In the genomic region with DNA sequence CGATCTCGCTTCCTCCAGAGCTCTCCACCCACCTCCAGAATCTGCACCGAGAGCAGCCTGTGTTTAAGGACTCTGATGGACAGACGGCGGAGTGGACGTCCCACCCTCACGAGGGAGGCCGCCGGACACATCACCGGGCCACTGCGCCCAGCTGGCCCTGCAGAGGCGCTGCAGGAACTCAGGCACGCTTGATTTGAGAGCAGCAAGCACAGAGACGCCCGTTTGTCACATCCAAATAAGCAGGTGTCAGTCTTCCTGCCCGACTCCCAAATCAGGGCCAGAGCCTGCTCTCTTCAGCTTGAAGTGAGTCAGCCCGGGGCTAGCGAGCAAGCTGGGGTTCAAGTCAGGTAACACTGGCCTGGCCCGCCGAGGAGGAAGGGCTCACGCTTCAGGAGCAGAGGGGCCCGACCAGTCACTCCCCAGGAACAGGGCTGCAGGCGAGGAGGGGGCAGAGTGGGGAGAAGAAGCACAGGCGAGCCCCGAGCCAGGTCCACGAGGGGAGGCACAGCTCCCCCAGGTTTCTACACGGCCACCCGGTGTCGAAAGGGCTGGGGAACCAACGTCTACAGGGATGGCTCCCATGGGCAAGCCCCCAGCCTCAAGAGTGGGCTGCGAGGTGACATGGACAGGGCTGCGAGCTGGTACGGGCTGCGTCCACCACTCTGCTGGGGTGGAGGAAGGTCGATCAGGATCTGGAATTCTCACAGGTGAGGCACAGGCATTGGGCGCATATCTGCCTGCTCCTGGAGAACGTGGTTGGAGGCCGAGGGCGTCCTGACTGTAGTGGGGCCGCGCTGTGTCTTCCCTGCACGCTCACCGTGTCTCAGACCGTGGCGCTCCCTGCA, we compare ENCODE assay signal across 14 cellular contexts.
"Had no signal": no experiment of that assay in that cellular context is flagged by ENCODE, and none has a peak within 500 bp of the region (broad histone marks: within the 10 kb centered on the region; RNA-seq: fewer than 3 reads in every experiment).

No MANE protein-coding gene starts in this region.

- H3K27me3 ChIP-seq: neural progenitor cell, right lobe of liver had no signal

- H2AFZ ChIP-seq: neural progenitor cell had no signal

- H3K9me3 ChIP-seq: gastroesophageal sphincter, right lobe of liver had no signal

- H3K4me1 ChIP-seq: gastroesophageal sphincter, neural progenitor cell, right lobe of liver had no signal

- H3K4me2 ChIP-seq: neural progenitor cell had no signal

- FAIRE-seq: keratinocyte had no signal

- DNase-seq: activated CD4-positive, alpha-beta memory T cell treated with anti-CD3 and anti-CD28 coated beads, Interleukin-2, amount 10 ng/mL, durations not matched to agents 7 days and 5 days; activated CD8-positive, alpha-beta memory T cell treated with anti-CD3 and anti-CD28 coated beads, Interleukin-2, amount 50 U/mL, for 4 hours; activated naive CD4-positive, alpha-beta T cell; activated T-cell treated with anti-CD3 and anti-CD28 coated beads, Interleukin-2, amount 50 U/mL, for 72 hours; central memory CD4-positive, alpha-beta T cell; effector memory CD8-positive, alpha-beta T cell; stimulated activated CD4-positive, alpha-beta T cell treated with anti-CD3 and anti-CD28 coated beads, Interleukin-12 subunit alpha, Interleukin-12 subunit beta, amount 100 ng/mL, for 4 hours; stimulated activated CD4-positive, alpha-beta T cell treated with anti-CD3 and anti-CD28 coated beads, Interleukin-2, amount 100 ng/mL, for 48 hours; T-helper 9 cell had no signal

- H3K4me3 ChIP-seq: gastroesophageal sphincter, neural progenitor cell, right lobe of liver had no signal

- H3K36me3 ChIP-seq: gastroesophageal sphincter, neural progenitor cell, right lobe of liver had no signal

- ATAC-seq: activated T-cell treated with anti-CD3 and anti-CD28 coated beads, Interleukin-2, amount 50 U/mL, for 72 hours; effector memory CD8-positive, alpha-beta T cell; gastroesophageal sphincter had no signal

- H3K27ac ChIP-seq: epithelial cell of prostate, gastroesophageal sphincter, neural progenitor cell, right lobe of liver had no signal

- H3K9ac ChIP-seq: neural progenitor cell had no signal
